15 cellular contexts compared by ENCODE assay signal in the genomic region with DNA sequence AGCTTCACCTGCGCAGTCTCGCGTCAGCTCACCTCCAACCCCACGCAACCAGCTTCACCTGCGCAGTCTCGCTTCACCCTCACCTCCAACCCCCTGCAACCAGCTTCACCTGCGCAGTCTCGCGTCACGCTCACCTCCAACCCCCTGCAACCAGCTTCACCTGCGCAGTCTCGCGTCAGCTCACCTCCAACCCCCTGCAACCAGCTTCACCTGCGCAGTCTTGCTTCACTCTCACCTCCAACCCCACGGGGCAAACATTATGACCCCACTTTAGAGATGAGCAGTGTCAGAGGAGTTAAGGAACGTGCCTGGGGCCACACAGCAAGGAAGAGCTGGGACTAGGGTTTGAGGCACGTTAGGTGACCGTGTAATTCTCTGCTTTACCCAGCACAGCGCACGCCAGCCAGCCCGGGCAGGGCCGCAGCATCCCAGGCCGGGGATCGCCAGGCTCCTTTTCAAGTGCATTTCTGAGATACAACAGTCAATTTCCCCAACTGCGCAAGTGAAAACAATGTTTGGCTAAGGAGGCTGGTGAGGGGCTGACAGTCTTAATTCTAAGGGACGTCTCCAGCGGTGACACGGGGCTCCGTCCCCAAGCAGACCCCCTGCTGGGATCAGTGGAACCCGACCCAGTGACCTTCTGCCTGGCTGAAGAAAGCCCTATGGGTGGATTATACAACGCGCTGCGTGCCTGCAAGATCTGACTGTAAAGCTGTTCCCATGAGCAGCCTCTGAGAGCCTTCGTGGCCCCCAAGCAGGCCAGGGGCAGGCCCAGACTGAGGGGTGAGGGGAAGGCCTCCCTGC. TPM values are rescaled to one million over a fixed set of nuclear protein-coding genes. Genes with fewer than 3 reads are reported as not detected.
DNase-seq lines count a peak whose midpoint lies in the region; ATAC-seq, FAIRE-seq and TF ChIP-seq lines count a peak whose summit lies in the region.
"Had no signal": no experiment of that assay in that cellular context is flagged by ENCODE, and none has a peak within 500 bp of the region (broad histone marks: within the 10 kb centered on the region; RNA-seq: fewer than 3 reads in every experiment).

No MANE protein-coding gene starts in this region.

- H3K36me3 ChIP-seq in cardiac muscle cell (no peaks in the 10 kb centered on the region), ectodermal cell (ENCODE audit: control insufficient read depth, insufficient read depth, low read length) (no peaks in the 10 kb centered on the region), neural progenitor cell (no peaks in the 10 kb centered on the region), small intestine (ENCODE audit: control insufficient read depth in 2 of 2, insufficient read depth in 2 of 2, low read length in 2 of 2) (no peaks in the 10 kb centered on the region)
- H3K36me3 ChIP-seq: heart left ventricle, MG63 had no signal

- no peak overlapping the region for H3K4me3 ChIP-seq in cardiac muscle cell
- H3K4me3 ChIP-seq in ectodermal cell (ENCODE audit: insufficient read depth, low read depth, low read length): no peak overlapping the region
- no peak overlapping the region for H3K4me3 ChIP-seq in neural progenitor cell
- H3K4me3 ChIP-seq in small intestine (ENCODE audit: low read depth in 1 of 2, low read length in 2 of 2): no peak overlapping the region
- H3K4me3 ChIP-seq: heart left ventricle, MG63 had no signal

- no peak overlapping the region for H3K4me2 ChIP-seq in neural progenitor cell

- H3K4me1 Mint-ChIP-seq in neural progenitor cell: peaks cover 13% of the 10 kb centered on the region

- no peaks in the 10 kb centered on the region for H3F3A ChIP-seq in neural progenitor cell (ENCODE audit: low read depth)

- no peak overlapping the region for H2AFZ ChIP-seq in neural progenitor cell (replicated peaks)

- whole genome bisulfite sequencing in ectodermal cell, 2 experiments: 79 to 80% methylated on average over 34 of the region's 34 CpGs
- WGBS in small intestine, 3 donors: 88 to 92% (median 88%) methylated on average over 34 of the region's 34 CpGs

- H3K27me3 Mint-ChIP-seq in neural progenitor cell (ENCODE audit: insufficient read depth, low read depth): peaks cover 3% of the 10 kb centered on the region
- H3K27me3 Mint-ChIP-seq: naive thymus-derived CD8-positive, alpha-beta T cell had no signal

- no peak for TF ChIP-seq CTCF in cardiac muscle cell (IDR thresholded peaks at IDR 0.05; ENCODE audit: low read depth, low read length)
- no peak for TF ChIP-seq CTCF in neural progenitor cell (IDR thresholded peaks at IDR 0.05)

- no peak for DNase-seq in cardiac muscle cell (ENCODE audit: low read depth in 1 of 2, low spot score in 1 of 2)
- no peak for DNase-seq in Right ventricle myocardium superior
- peak; percentile 59 for DNase-seq in neural progenitor cell (ENCODE audit: low spot score)
- DNase-seq in small intestine: no peak
- DNase-seq: activated naive CD4-positive, alpha-beta T cell; erythroblast; naive thymus-derived CD8-positive, alpha-beta T cell; NK-92 treated with Interleukin-12 subunit alpha and Interleukin-12 subunit beta, amount 100 ng/mL, for 24 hours had no signal

- H3K9me3 Mint-ChIP-seq in neural progenitor cell: no peaks in the 10 kb centered on the region

- H3K4me1 ChIP-seq in cardiac muscle cell (ENCODE audit: low read depth): peaks cover 3% of the 10 kb centered on the region
- peaks cover 19% of the 10 kb centered on the region for H3K4me1 ChIP-seq in ectodermal cell (ENCODE audit: control insufficient read depth, insufficient read depth, low read length)
- peaks cover 8% of the 10 kb centered on the region for H3K4me1 ChIP-seq in neural progenitor cell
- peaks cover 8 to 9% of the 10 kb centered on the region in 2 donors for H3K4me1 ChIP-seq in small intestine (ENCODE audit: control insufficient read depth in 2 of 2, insufficient read depth in 1 of 2, low read depth in 1 of 2, low read length in 1 of 2)

- no peak overlapping the region for H3K4me3 Mint-ChIP-seq in neural progenitor cell
- H3K4me3 Mint-ChIP-seq: naive thymus-derived CD8-positive, alpha-beta T cell had no signal

- no peak overlapping the region for H3K9ac ChIP-seq in neural progenitor cell

- intact Hi-C loops in Right ventricle myocardium superior (cut with DNase I): no loop called here

- FAIRE-seq in small intestine (lab: Jason Lieb, UNC): no peak
- FAIRE-seq: TTC549 had no signal

- no peaks in the 10 kb centered on the region for H3K9me3 ChIP-seq in cardiac muscle cell (ENCODE audit: low read depth)
- H3K9me3 ChIP-seq in ectodermal cell (ENCODE audit: control insufficient read depth, low read length): no peaks in the 10 kb centered on the region
- no peaks in the 10 kb centered on the region for H3K9me3 ChIP-seq in neural progenitor cell (ENCODE audit: low read depth)
- no peaks in the 10 kb centered on the region for H3K9me3 ChIP-seq in small intestine (ENCODE audit: control insufficient read depth, low read depth)
- H3K9me3 ChIP-seq: heart left ventricle, MG63 had no signal

- peak overlapping the region; percentile 92 for H3K27ac Mint-ChIP-seq in neural progenitor cell

- H3K27ac ChIP-seq in cardiac muscle cell (peak overlapping the region; percentile 64), ectodermal cell (ENCODE audit: insufficient read depth, low read depth, low read length, poor library complexity, severe bottlenecking) (peak overlapping the region; percentile 41), neural progenitor cell (no peak overlapping the region), small intestine (ENCODE audit: low read depth in 1 of 2, low read length in 1 of 2) (no peak overlapping the region)

- H3K79me2 ChIP-seq in neural progenitor cell (ENCODE audit: low read depth): no peaks in the 10 kb centered on the region

- no peaks in the 10 kb centered on the region for H3K27me3 ChIP-seq in cardiac muscle cell
- H3K27me3 ChIP-seq in ectodermal cell (ENCODE audit: control insufficient read depth, insufficient read depth, low read length, poor library complexity, severe bottlenecking): no peaks in the 10 kb centered on the region
- no peaks in the 10 kb centered on the region for H3K27me3 ChIP-seq in neural progenitor cell
- no peaks in the 10 kb centered on the region for H3K27me3 ChIP-seq in small intestine (ENCODE audit: control insufficient read depth in 2 of 2, insufficient read depth in 2 of 2, low read length in 2 of 2)
- H3K27me3 ChIP-seq: heart left ventricle, MG63 had no signal

- ATAC-seq in Right ventricle myocardium superior (ENCODE audit: poor library complexity): no peak
- no peak for ATAC-seq in HG03159 (IDR thresholded peaks at IDR 0.05; ENCODE audit: unreplicated experiment)
- no peak for ATAC-seq in HG03378 (IDR thresholded peaks at IDR 0.05; ENCODE audit: unreplicated experiment)
- no peak for ATAC-seq in GM18870 (IDR thresholded peaks at IDR 0.05; ENCODE audit: unreplicated experiment)
- ATAC-seq: naive thymus-derived CD8-positive, alpha-beta T cell had no signal

- H4K20me1 ChIP-seq in neural progenitor cell (ENCODE audit: low read depth): no peaks in the 10 kb centered on the region

- H3K36me3 Mint-ChIP-seq in neural progenitor cell: no peaks in the 10 kb centered on the region

RNA-seq across cellular contexts. Expression of a gene that starts 22.7 kb away (rescaled TPM):
- total RNA-seq in cardiac muscle cell (22.0 and 25.6 TPM in 2 replicates), Right ventricle myocardium superior (34.5 TPM), neural progenitor cell (ENCODE audit: low replicate concordance) (9.8 and 13.7 TPM in 2 replicates)
- polyA plus RNA-seq in cardiac muscle cell (6.5 and 7.7 TPM in 2 replicates), small intestine (10 to 100 TPM; 17.4 to 38.2 (median 26.5) TPM)
- 8.1 TPM for polyA plus RNA-seq in ectodermal cell (2013, experiment 1 of 4)
- polyA plus RNA-seq in ectodermal cell (2013, experiment 2 of 4): 11.6 TPM
- 8.5 TPM for polyA plus RNA-seq in ectodermal cell (2013, experiment 3 of 4)
- polyA plus RNA-seq in ectodermal cell (2013, experiment 4 of 4): 8.6 TPM
- polyA plus RNA-seq: naive thymus-derived CD8-positive, alpha-beta T cell had no signal

Comparison
In these comparisons a context has a peak if more than half of its experiments do, and no peak if none do; other contexts are left out.
1. H3K27ac ChIP-seq: peak in cardiac muscle cell (single experiment) and ectodermal cell (single experiment); none in neural progenitor cell (single experiment) and small intestine (0 of 2).